In the genomic region with DNA sequence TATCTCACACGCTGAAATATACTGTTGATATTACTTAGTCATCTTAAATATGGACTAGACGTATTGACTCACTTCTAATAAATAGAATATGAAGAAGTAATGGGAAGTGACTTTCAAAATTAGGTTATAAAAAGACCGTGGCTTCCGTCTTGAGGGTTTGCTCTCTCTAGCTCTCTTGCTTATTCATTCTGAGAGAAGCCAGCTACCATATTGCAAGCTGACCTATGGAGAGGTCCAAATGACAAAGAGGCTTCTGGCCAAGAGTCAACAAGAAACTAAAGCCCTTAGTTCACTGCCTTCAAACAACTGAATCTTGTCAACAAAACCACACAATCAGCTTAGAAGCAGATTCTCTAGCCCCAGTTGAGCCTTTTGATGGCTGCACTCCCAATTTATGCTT, we compare ENCODE assay signal across 24 cellular contexts. TPM values are rescaled to one million over a fixed set of nuclear protein-coding genes. Genes with fewer than 3 reads are reported as not detected.
DNase-seq lines count a peak whose midpoint lies in the region; ATAC-seq and TF ChIP-seq lines count a peak whose summit lies in the region.
"Had no signal": no experiment of that assay in that cellular context is flagged by ENCODE, and none has a peak within 500 bp of the region (broad histone marks: within the 10 kb centered on the region; RNA-seq: fewer than 3 reads in every experiment).

No MANE protein-coding gene starts in this region.

- peak overlapping the region; percentile 47 for H3K4me2 ChIP-seq in DOHH2 (ENCODE audit: low read length)
- H3K4me2 ChIP-seq: hepatocyte had no signal

- no peak for TF ChIP-seq POLR2A in esophagus muscularis mucosa (IDR thresholded peaks at IDR 0.05; ENCODE audit: low read depth)

- no peaks in the 10 kb centered on the region for H3K79me2 ChIP-seq in DOHH2 (ENCODE audit: control insufficient read depth, low read length)
- H3K79me2 ChIP-seq: hepatocyte, parathyroid adenoma had no signal

- no peaks in the 10 kb centered on the region for H3K9me2 ChIP-seq in DOHH2 (replicated peaks; ENCODE audit: control insufficient read depth, low read length)

- peaks cover 3% of the 10 kb centered on the region; the same call in 1 of the 2 replicates for H3F3A ChIP-seq in DOHH2 (ENCODE audit: control insufficient read depth, insufficient read depth)

- WGBS in esophagus muscularis mucosa = 87% methylated on average over 4 of the region's 4 CpGs

- H3K9me3 ChIP-seq in DOHH2 (ENCODE audit: control insufficient read depth, insufficient read depth, low read length) (peaks cover 8% of the 10 kb centered on the region), esophagus muscularis mucosa (no peaks in the 10 kb centered on the region)

- H3K4me1 ChIP-seq in DOHH2 (ENCODE audit: control insufficient read depth, low read length) = peaks cover 27% of the 10 kb centered on the region
- peaks cover 0 to 4% (median 0%) of the 10 kb centered on the region in 4 donors for H3K4me1 ChIP-seq in esophagus muscularis mucosa
- H3K4me1 ChIP-seq: parathyroid adenoma had no signal

- intact Hi-C loops in esophagus muscularis mucosa (cut with DNase I) = no loop called here

- DNase-seq in stimulated activated naive CD8-positive, alpha-beta T cell treated with anti-CD3 and anti-CD28 coated beads, Interleukin-15, Interleukin-2, amounts not matched to agents 100 U/mL and 50 U/mL, for 24 hours = no peak
- DNase-seq in esophagus muscularis mucosa (ENCODE audit: extremely low spot score) (no peak), caudate nucleus (lab: John Stamatoyannopoulos, UW) (no peak)
- no peak for DNase-seq in activated effector memory CD4-positive, alpha-beta T cell treated with Interleukin-2 at 50 U/mL for 16 hours
- DNase-seq: 8988T; activated CD4-positive, alpha-beta T cell treated with anti-CD3 and anti-CD28 coated beads, Interleukin-2, amount 10 ng/mL, durations not matched to agents 24 days and 14 days; activated T-cell treated with anti-CD3 and anti-CD28 coated beads, Interleukin-2, amount 50 U/mL, for 48 hours; amygdala; CD4-positive, alpha-beta T cell; left colon; NCI-H1930; NCI-H526 treated with DMSO at 0.1 percent for 48 hours; SHP77; spleen had no signal

- ATAC-seq in GM18870 (IDR thresholded peaks at IDR 0.05; ENCODE audit: unreplicated experiment) (peak; percentile 57), GM21576 (IDR thresholded peaks at IDR 0.05; ENCODE audit: unreplicated experiment) (peak; percentile 69), HG03342 (IDR thresholded peaks at IDR 0.05; ENCODE audit: unreplicated experiment) (peak; percentile 84)
- no peak for ATAC-seq in stimulated activated naive CD8-positive, alpha-beta T cell treated with anti-CD3 and anti-CD28 coated beads, Interleukin-15, Interleukin-2, amounts not matched to agents 100 U/mL and 50 U/mL, for 24 hours
- ATAC-seq: esophagus mucosa, left colon had no signal

- H3K27ac ChIP-seq in DOHH2 (ENCODE audit: low read depth, low read length) (peak overlapping the region; percentile 37; the same call in 1 of the 2 replicates), esophagus muscularis mucosa (replicated peaks in 1 of 4) (no peak overlapping the region), caudate nucleus (ENCODE audit: low read depth, low read length) (no peak overlapping the region)
- H3K27ac ChIP-seq: coronary artery, hepatocyte, parathyroid adenoma, spleen had no signal

- H3K4me3 ChIP-seq in DOHH2 (ENCODE audit: low read length) (0 out of 2 replicates have a peak overlapping the region, but pooled peaks have one; percentile 17), esophagus muscularis mucosa (no peak overlapping the region)
- H3K4me3 ChIP-seq: coronary artery, hepatocyte, spleen had no signal

- no peak for TF ChIP-seq EP300 in esophagus muscularis mucosa (IDR thresholded peaks at IDR 0.05)

- H3K36me3 ChIP-seq in DOHH2 (ENCODE audit: control insufficient read depth, low read length) (no peaks in the 10 kb centered on the region), esophagus muscularis mucosa (no peaks in the 10 kb centered on the region)
- H3K36me3 ChIP-seq: spleen had no signal

- H4K20me1 ChIP-seq in DOHH2 (ENCODE audit: control insufficient read depth, insufficient read depth, low read depth, low read length) = no peaks in the 10 kb centered on the region

- TF ChIP-seq CTCF in DOHH2 (IDR thresholded peaks at IDR 0.05; ENCODE audit: low read depth, low read length, poor library complexity, severe bottlenecking) (no peak), esophagus muscularis mucosa (IDR thresholded peaks at IDR 0.05) (no peak)

- no peaks in the 10 kb centered on the region for H3K27me3 ChIP-seq in DOHH2 (ENCODE audit: control insufficient read depth, low read length)
- H3K27me3 ChIP-seq in esophagus muscularis mucosa = no peaks in the 10 kb centered on the region
- H3K27me3 ChIP-seq: hepatocyte had no signal

RNA-seq across cellular contexts. Expression of gene SLC9C1, which starts 46.1 kb away (rescaled TPM):
- under 1 TPM in 1 of 4 donors, not detected in 3; 0.17 TPM for total RNA-seq in esophagus muscularis mucosa
- total RNA-seq: activated CD4-positive, alpha-beta T cell treated with anti-CD3 and anti-CD28 coated beads, Interleukin-2, amount 10 ng/mL, durations not matched to agents 24 days and 14 days; CD4-positive, alpha-beta T cell; esophagus mucosa; G401; M059J had no signal
